2 cellular contexts compared by ENCODE assay signal in the genomic region with DNA sequence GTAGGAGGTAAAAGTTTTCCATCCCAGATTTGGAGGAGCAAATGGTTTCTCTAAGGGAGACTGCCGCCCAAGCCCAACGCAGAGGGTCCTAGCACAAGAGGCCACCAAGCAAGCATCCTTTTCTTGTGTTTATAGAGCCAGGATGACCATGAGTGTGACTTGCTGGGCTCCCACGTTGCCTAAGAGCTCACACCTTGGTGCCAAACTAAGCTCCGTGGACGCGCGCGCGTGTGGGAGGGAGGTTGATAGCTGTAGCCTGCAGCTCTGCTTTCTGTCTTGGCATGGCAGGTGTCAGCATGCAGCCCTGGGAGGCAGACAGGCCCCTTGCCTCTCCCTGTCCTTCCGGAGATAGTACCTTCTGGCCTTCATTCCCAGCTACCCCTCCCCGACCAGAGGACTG.
TF ChIP-seq lines count a peak whose summit lies in the region.

No MANE protein-coding gene starts in this region.

TF ChIP-seq in SK-N-SH, 30 proteins besides CTCF, POLR2A, EP300 and RAD21 (continued from another document):
- TF ChIP-seq, protein P1, sequence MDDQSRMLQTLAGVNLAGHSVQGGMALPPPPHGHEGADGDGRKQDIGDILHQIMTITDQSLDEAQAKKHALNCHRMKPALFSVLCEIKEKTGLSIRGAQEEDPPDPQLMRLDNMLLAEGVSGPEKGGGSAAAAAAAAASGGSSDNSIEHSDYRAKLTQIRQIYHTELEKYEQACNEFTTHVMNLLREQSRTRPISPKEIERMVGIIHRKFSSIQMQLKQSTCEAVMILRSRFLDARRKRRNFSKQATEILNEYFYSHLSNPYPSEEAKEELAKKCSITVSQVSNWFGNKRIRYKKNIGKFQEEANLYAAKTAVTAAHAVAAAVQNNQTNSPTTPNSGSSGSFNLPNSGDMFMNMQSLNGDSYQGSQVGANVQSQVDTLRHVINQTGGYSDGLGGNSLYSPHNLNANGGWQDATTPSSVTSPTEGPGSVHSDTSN (IDR thresholded peaks at IDR 0.05), result no peak
- TF ChIP-seq TEAD4 (IDR thresholded peaks at IDR 0.05; ENCODE audit: borderline replicate concordance, insufficient read depth) (no peak), GABPA (IDR thresholded peaks at IDR 0.05; ENCODE audit: low read depth) (no peak), FOXJ3 (CRISPR knock-in tag; IDR thresholded peaks at IDR 0.05) (no peak), RFX5 (IDR thresholded peaks at IDR 0.05; ENCODE audit: low read length) (no peak), MXI1 (IDR thresholded peaks at IDR 0.05; ENCODE audit: low read depth, low read length) (no peak), RCOR1 (IDR thresholded peaks at IDR 0.05; ENCODE audit: low read length) (no peak), ELF1 (IDR thresholded peaks at IDR 0.05) (no peak), EZH2phosphoT487 (IDR thresholded peaks at IDR 0.05; ENCODE audit: borderline replicate concordance, low read depth) (no peak), TCF12 (IDR thresholded peaks at IDR 0.05) (no peak), POLR2AphosphoS5 (IDR thresholded peaks at IDR 0.05; ENCODE audit: low read depth, low read length) (no peak), YY1 (IDR thresholded peaks at IDR 0.05; ENCODE audit: low read depth) (no peak)
- TF ChIP-seq, protein P2, sequence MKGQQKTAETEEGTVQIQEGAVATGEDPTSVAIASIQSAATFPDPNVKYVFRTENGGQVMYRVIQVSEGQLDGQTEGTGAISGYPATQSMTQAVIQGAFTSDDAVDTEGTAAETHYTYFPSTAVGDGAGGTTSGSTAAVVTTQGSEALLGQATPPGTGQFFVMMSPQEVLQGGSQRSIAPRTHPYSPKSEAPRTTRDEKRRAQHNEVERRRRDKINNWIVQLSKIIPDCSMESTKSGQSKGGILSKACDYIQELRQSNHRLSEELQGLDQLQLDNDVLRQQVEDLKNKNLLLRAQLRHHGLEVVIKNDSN (IDR thresholded peaks at IDR 0.05; ENCODE audit: borderline replicate concordance, low read depth), result no peak
- TF ChIP-seq, protein P3, sequence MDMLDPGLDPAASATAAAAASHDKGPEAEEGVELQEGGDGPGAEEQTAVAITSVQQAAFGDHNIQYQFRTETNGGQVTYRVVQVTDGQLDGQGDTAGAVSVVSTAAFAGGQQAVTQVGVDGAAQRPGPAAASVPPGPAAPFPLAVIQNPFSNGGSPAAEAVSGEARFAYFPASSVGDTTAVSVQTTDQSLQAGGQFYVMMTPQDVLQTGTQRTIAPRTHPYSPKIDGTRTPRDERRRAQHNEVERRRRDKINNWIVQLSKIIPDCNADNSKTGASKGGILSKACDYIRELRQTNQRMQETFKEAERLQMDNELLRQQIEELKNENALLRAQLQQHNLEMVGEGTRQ (IDR thresholded peaks at IDR 0.05; ENCODE audit: borderline replicate concordance, low read depth, low read length), result no peak
- TF ChIP-seq, protein P4, sequence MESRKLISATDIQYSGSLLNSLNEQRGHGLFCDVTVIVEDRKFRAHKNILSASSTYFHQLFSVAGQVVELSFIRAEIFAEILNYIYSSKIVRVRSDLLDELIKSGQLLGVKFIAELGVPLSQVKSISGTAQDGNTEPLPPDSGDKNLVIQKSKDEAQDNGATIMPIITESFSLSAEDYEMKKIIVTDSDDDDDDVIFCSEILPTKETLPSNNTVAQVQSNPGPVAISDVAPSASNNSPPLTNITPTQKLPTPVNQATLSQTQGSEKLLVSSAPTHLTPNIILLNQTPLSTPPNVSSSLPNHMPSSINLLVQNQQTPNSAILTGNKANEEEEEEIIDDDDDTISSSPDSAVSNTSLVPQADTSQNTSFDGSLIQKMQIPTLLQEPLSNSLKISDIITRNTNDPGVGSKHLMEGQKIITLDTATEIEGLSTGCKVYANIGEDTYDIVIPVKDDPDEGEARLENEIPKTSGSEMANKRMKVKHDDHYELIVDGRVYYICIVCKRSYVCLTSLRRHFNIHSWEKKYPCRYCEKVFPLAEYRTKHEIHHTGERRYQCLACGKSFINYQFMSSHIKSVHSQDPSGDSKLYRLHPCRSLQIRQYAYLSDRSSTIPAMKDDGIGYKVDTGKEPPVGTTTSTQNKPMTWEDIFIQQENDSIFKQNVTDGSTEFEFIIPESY (IDR thresholded peaks at IDR 0.05; ENCODE audit: borderline replicate concordance, low read depth), result no peak

TF ChIP-seq in SK-N-SH treated with all-trans-retinoic acid at 6 μM for 48 hours, 23 proteins besides CTCF, POLR2A, EP300 and RAD21 (continued from another document):
- TF ChIP-seq, protein P5, sequence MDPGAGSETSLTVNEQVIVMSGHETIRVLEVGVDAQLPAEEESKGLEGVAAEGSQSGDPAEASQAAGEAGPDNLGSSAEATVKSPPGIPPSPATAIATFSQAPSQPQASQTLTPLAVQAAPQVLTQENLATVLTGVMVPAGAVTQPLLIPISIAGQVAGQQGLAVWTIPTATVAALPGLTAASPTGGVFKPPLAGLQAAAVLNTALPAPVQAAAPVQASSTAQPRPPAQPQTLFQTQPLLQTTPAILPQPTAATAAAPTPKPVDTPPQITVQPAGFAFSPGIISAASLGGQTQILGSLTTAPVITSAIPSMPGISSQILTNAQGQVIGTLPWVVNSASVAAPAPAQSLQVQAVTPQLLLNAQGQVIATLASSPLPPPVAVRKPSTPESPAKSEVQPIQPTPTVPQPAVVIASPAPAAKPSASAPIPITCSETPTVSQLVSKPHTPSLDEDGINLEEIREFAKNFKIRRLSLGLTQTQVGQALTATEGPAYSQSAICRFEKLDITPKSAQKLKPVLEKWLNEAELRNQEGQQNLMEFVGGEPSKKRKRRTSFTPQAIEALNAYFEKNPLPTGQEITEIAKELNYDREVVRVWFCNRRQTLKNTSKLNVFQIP (CRISPR knock-in tag; IDR thresholded peaks at IDR 0.05; ENCODE audit: borderline replicate concordance, low read depth), result no peak
- TF ChIP-seq, protein P6, sequence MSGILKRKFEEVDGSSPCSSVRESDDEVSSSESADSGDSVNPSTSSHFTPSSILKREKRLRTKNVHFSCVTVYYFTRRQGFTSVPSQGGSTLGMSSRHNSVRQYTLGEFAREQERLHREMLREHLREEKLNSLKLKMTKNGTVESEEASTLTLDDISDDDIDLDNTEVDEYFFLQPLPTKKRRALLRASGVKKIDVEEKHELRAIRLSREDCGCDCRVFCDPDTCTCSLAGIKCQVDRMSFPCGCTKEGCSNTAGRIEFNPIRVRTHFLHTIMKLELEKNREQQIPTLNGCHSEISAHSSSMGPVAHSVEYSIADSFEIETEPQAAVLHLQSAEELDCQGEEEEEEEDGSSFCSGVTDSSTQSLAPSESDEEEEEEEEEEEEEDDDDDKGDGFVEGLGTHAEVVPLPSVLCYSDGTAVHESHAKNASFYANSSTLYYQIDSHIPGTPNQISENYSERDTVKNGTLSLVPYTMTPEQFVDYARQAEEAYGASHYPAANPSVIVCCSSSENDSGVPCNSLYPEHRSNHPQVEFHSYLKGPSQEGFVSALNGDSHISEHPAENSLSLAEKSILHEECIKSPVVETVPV (CRISPR knock-in tag; IDR thresholded peaks at IDR 0.05), result no peak
- TF ChIP-seq SNAI2 (CRISPR knock-in tag; IDR thresholded peaks at IDR 0.05), result no peak
- TF ChIP-seq TCF4 (CRISPR knock-in tag; IDR thresholded peaks at IDR 0.05; ENCODE audit: borderline replicate concordance), result no peak
- TF ChIP-seq RARB (CRISPR knock-in tag; IDR thresholded peaks at IDR 0.05), result no peak
- TF ChIP-seq ZNF70 (CRISPR knock-in tag; IDR thresholded peaks at IDR 0.05), result no peak
- no peak for TF ChIP-seq ZNF565 (CRISPR knock-in tag; conservative IDR thresholded peaks at IDR 0.05; ENCODE audit: low read depth)
- TF ChIP-seq ZFP30 (CRISPR knock-in tag; IDR thresholded peaks at IDR 0.05), result no peak
- TF ChIP-seq, protein P7, sequence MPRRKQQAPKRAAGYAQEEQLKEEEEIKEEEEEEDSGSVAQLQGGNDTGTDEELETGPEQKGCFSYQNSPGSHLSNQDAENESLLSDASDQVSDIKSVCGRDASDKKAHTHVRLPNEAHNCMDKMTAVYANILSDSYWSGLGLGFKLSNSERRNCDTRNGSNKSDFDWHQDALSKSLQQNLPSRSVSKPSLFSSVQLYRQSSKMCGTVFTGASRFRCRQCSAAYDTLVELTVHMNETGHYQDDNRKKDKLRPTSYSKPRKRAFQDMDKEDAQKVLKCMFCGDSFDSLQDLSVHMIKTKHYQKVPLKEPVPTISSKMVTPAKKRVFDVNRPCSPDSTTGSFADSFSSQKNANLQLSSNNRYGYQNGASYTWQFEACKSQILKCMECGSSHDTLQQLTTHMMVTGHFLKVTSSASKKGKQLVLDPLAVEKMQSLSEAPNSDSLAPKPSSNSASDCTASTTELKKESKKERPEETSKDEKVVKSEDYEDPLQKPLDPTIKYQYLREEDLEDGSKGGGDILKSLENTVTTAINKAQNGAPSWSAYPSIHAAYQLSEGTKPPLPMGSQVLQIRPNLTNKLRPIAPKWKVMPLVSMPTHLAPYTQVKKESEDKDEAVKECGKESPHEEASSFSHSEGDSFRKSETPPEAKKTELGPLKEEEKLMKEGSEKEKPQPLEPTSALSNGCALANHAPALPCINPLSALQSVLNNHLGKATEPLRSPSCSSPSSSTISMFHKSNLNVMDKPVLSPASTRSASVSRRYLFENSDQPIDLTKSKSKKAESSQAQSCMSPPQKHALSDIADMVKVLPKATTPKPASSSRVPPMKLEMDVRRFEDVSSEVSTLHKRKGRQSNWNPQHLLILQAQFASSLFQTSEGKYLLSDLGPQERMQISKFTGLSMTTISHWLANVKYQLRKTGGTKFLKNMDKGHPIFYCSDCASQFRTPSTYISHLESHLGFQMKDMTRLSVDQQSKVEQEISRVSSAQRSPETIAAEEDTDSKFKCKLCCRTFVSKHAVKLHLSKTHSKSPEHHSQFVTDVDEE (CRISPR knock-in tag; IDR thresholded peaks at IDR 0.05), result no peak
- TF ChIP-seq TOX (CRISPR knock-in tag; IDR thresholded peaks at IDR 0.05; ENCODE audit: borderline replicate concordance), result no peak
- no peak for TF ChIP-seq GLIS3 (CRISPR knock-in tag; IDR thresholded peaks at IDR 0.05)
- no peak for TF ChIP-seq PPARA (CRISPR knock-in tag; IDR thresholded peaks at IDR 0.05; ENCODE audit: borderline replicate concordance)
